9 cellular contexts compared by ENCODE assay signal in the genomic region with DNA sequence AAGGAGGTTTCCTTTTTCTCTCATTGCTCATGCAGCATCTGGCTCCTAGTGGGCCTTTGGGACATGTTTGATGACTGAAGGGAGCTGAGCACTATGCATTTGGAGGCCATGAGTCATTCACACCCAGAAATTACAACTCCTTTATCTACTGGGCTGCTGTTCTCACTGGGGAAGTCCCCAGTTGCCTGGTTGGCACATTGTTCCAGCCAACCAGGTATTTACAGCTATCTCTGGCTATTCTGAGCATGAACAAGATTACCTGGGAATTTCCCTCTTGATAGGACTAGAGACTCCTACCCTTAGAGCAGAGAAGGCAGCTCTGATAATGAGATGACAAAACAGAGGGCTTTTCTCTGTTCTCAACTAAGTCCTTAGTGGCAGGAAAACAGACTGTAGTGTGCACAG.
DNase-seq lines count a peak whose midpoint lies in the region; ATAC-seq and TF ChIP-seq lines count a peak whose summit lies in the region.
"Had no signal": no experiment of that assay in that cellular context is flagged by ENCODE, and none has a peak within 500 bp of the region (broad histone marks: within the 10 kb centered on the region; RNA-seq: fewer than 3 reads in every experiment).

No MANE protein-coding gene starts in this region.

- H3K4me1 ChIP-seq in SJSA1 (replicated peaks) (peaks cover 15% of the 10 kb centered on the region), foreskin keratinocyte (peaks cover 11% of the 10 kb centered on the region)

- DNase-seq in activated CD8-positive, alpha-beta memory T cell treated with anti-CD3 and anti-CD28 coated beads for 24 hours: peak; percentile 60
- no peak for DNase-seq in activated CD8-positive, alpha-beta memory T cell treated with anti-CD3 and anti-CD28 coated beads, Interleukin-2, amount 50 U/mL, for 4 hours
- DNase-seq in SJSA1 (ENCODE audit: low read depth in 1 of 2, low spot score in 2 of 2): peak; percentile 49 to 58
- DNase-seq in foreskin keratinocyte: peak; percentile 98
- DNase-seq in stimulated activated CD8-positive, alpha-beta memory T cell treated with anti-CD3 and anti-CD28 coated beads, Interleukin-12 subunit alpha, Interleukin-12 subunit beta, amount 100 ng/mL, for 4 hours (ENCODE audit: low read depth): peak; percentile 10
- DNase-seq in NCI-H2107 treated with DMSO at 0.1 percent for 48 hours (lab: John Stamatoyannopoulos, UW; ENCODE audit: unreplicated experiment): no peak
- DNase-seq in endothelial cell (ENCODE audit: low spot score): no peak

- peaks cover 4% of the 10 kb centered on the region for H3K27me3 Mint-ChIP-seq in endothelial cell (ENCODE audit: unreplicated experiment)

- H3K9me3 ChIP-seq in SJSA1 (replicated peaks): no peaks in the 10 kb centered on the region

- no peaks in the 10 kb centered on the region; the same call in 1 of the 2 replicates for H3K36me3 ChIP-seq in SJSA1

- H3K27ac Mint-ChIP-seq in endothelial cell (ENCODE audit: unreplicated experiment): no peak overlapping the region

- H3K4me1 Mint-ChIP-seq in endothelial cell (ENCODE audit: unreplicated experiment): peaks cover 8% of the 10 kb centered on the region

- no peaks in the 10 kb centered on the region for H3K9me3 Mint-ChIP-seq in endothelial cell (ENCODE audit: unreplicated experiment)

- H3K27ac ChIP-seq in SJSA1 (no peak overlapping the region), foreskin keratinocyte (peak overlapping the region; percentile 67)

- H3K4me3 ChIP-seq in SJSA1: no peak overlapping the region
- H3K4me3 ChIP-seq: BLaER1 treated with 17β-estradiol and CSF1 and Interleukin-3, amounts not matched to agents 10 nM and 100 nM had no signal

- H3K27me3 ChIP-seq in SJSA1 (replicated peaks): no peaks in the 10 kb centered on the region
- no peaks in the 10 kb centered on the region for H3K27me3 ChIP-seq in foreskin keratinocyte
- H3K27me3 ChIP-seq: BLaER1 treated with 17β-estradiol and CSF1 and Interleukin-3, amounts not matched to agents 10 nM and 100 nM had no signal

- H3K36me3 Mint-ChIP-seq in endothelial cell (ENCODE audit: low read depth, unreplicated experiment): peaks cover 19% of the 10 kb centered on the region

- TF ChIP-seq CTCF in foreskin keratinocyte (conservative IDR thresholded peaks at IDR 0.05) (peak; percentile 61), endothelial cell (IDR thresholded peaks at IDR 0.05; ENCODE audit: unreplicated experiment) (no peak)

- ATAC-seq in HG02884 (IDR thresholded peaks at IDR 0.05; ENCODE audit: unreplicated experiment): peak; percentile 94
- peak; percentile 99 for ATAC-seq in foreskin keratinocyte

- H3K4me3 Mint-ChIP-seq in endothelial cell (ENCODE audit: unreplicated experiment): no peak overlapping the region

Comparison
In these comparisons a context has a peak if more than half of its experiments do, and no peak if none do; other contexts are left out.
1. DNase-seq: peak in activated CD8-positive, alpha-beta memory T cell treated with anti-CD3 and anti-CD28 coated beads for 24 hours (single experiment), SJSA1 (2 of 2), foreskin keratinocyte (2 of 2) and stimulated activated CD8-positive, alpha-beta memory T cell treated with anti-CD3 and anti-CD28 coated beads, Interleukin-12 subunit alpha, Interleukin-12 subunit beta, amount 100 ng/mL, for 4 hours (single experiment); none in activated CD8-positive, alpha-beta memory T cell treated with anti-CD3 and anti-CD28 coated beads, Interleukin-2, amount 50 U/mL, for 4 hours (single experiment), NCI-H2107 treated with DMSO at 0.1 percent for 48 hours (single experiment) and endothelial cell (single experiment).